8 cellular contexts compared by ENCODE assay signal in the genomic region with DNA sequence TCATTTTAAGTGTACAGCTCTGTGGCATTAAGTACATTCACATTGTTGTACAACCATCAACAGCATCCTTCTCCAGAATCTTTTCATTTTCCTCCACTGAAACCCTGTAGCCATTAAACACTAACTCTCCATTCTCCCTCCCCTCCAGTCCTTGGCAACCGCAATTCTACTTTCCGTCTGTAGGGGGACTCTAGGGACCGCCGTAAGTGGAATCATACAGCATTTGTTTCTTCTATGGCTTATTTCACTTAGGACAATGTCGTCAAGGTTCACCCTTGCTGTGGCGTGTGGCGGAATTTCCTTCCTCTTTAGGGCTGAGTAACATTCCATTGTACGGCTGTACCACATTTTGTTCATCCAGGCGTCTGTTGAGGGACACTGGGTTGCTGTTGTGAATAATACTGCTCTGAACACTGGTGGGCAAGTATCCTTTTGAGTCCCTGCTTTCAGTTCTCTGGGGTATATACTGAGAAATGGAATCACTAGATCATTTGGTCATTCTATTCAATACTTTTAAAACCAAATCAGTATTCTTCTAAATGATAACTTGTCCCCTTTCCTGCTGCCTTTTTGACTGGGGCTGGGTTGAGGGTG. TPM values are rescaled to one million over a fixed set of nuclear protein-coding genes. Genes with fewer than 3 reads are reported as not detected.
A peak's percentile ranks its signal among the peaks of the same experiment; 100 is the strongest.
DNase-seq lines count a peak whose midpoint lies in the region; ATAC-seq and TF ChIP-seq lines count a peak whose summit lies in the region.

No MANE protein-coding gene starts in this region.

- in situ Hi-C loops in mammary epithelial cell (cut with MboI; ENCODE audit: low sequenced_read_pairs in 2 of 2), result no loop called here

- ATAC-seq in T-helper 17 cell, result peak; percentile 48
- ATAC-seq in naive thymus-derived CD4-positive, alpha-beta T cell, result peak; percentile 63
- no peak for ATAC-seq in GM21423 (IDR thresholded peaks at IDR 0.05; ENCODE audit: unreplicated experiment)
- ATAC-seq in GM21381 (IDR thresholded peaks at IDR 0.05; ENCODE audit: unreplicated experiment), result no peak

- no peak overlapping the region for H3K27ac Mint-ChIP-seq in T-helper 17 cell
- H3K27ac Mint-ChIP-seq in naive thymus-derived CD4-positive, alpha-beta T cell, result no peak overlapping the region

- peaks cover 5% of the 10 kb centered on the region; the same call in 1 of the 2 replicates for H3F3A ChIP-seq in DOHH2 (ENCODE audit: control insufficient read depth, insufficient read depth)

- H3K9me3 ChIP-seq in DOHH2 (ENCODE audit: control insufficient read depth, insufficient read depth, low read length) (no peaks in the 10 kb centered on the region), T-helper 17 cell (ENCODE audit: control insufficient read depth, low read length, poor library complexity, severe bottlenecking) (no peaks in the 10 kb centered on the region), mammary epithelial cell (replicated peaks; ENCODE audit: insufficient read depth, low read length) (no peaks in the 10 kb centered on the region), vagina (no peaks in the 10 kb centered on the region)
- H3K9me3 ChIP-seq in naive thymus-derived CD4-positive, alpha-beta T cell (ENCODE audit: control insufficient read depth in 2 of 3, low read length in 3 of 3), result no peaks in the 10 kb centered on the region

- no peaks in the 10 kb centered on the region for H3K36me3 ChIP-seq in DOHH2 (ENCODE audit: control insufficient read depth, low read length)
- H3K36me3 ChIP-seq in mammary epithelial cell (ENCODE audit: insufficient read depth, low read length), result no peaks in the 10 kb centered on the region
- no peaks in the 10 kb centered on the region for H3K36me3 ChIP-seq in naive thymus-derived CD4-positive, alpha-beta T cell (ENCODE audit: control insufficient read depth in 2 of 3, insufficient read depth in 3 of 3, low read length in 3 of 3)
- no peaks in the 10 kb centered on the region for H3K36me3 ChIP-seq in vagina

- peaks cover 12% of the 10 kb centered on the region for H3K4me1 Mint-ChIP-seq in T-helper 17 cell
- H3K4me1 Mint-ChIP-seq in naive thymus-derived CD4-positive, alpha-beta T cell, result peaks cover 0 to 9% (median 0%) of the 10 kb centered on the region in 7 donors

- CTCF ChIA-PET in mammary epithelial cell (lab: Charles Lee; ENCODE audit: low non-redundant PET), result no interaction called here
- CTCF ChIA-PET in naive thymus-derived CD4-positive, alpha-beta T cell (lab: Charles Lee), result no interaction called here

- no peak overlapping the region for H3K9ac ChIP-seq in mammary epithelial cell (ENCODE audit: insufficient read depth, low read length)

- dilution Hi-C loops in mammary epithelial cell (cut with HindIII; ENCODE audit: low sequenced_read_pairs), result no loop called here

- H3K36me3 Mint-ChIP-seq in T-helper 17 cell (ENCODE audit: low read depth), result peaks cover 4% of the 10 kb centered on the region
- peaks cover 0 to 13% (median 5%) of the 10 kb centered on the region in 5 donors for H3K36me3 Mint-ChIP-seq in naive thymus-derived CD4-positive, alpha-beta T cell

- H3K27me3 ChIP-seq in DOHH2 (ENCODE audit: control insufficient read depth, low read length) (no peaks in the 10 kb centered on the region), mammary epithelial cell (ENCODE audit: insufficient read depth, low read length) (no peaks in the 10 kb centered on the region), vagina (no peaks in the 10 kb centered on the region)
- no peaks in the 10 kb centered on the region for H3K27me3 ChIP-seq in naive thymus-derived CD4-positive, alpha-beta T cell (ENCODE audit: control insufficient read depth in 2 of 2, insufficient read depth in 2 of 2, low read length in 2 of 2)

- no TSS peak for BruUV-seq in mammary epithelial cell (replicated peaks; lab: Mats Ljungman, UMichigan)

- DNase-seq in HuH-7 (ENCODE audit: low spot score) (peak; percentile 20), T-helper 17 cell (no peak), mammary epithelial cell (peak; percentile 23), vagina (ENCODE audit: extremely low spot score in 2 of 2) (peak in 1 of 2 donors; percentile 34)
- peak in 5 of 9 donors; percentile 19 to 51 (median 36) for DNase-seq in naive thymus-derived CD4-positive, alpha-beta T cell

- H3K4me1 ChIP-seq in DOHH2 (ENCODE audit: control insufficient read depth, low read length) (peaks cover 37% of the 10 kb centered on the region), mammary epithelial cell (ENCODE audit: insufficient read depth, low read length) (no peaks in the 10 kb centered on the region), vagina (no peaks in the 10 kb centered on the region)
- no peaks in the 10 kb centered on the region for H3K4me1 ChIP-seq in naive thymus-derived CD4-positive, alpha-beta T cell (ENCODE audit: control insufficient read depth in 2 of 2, insufficient read depth in 2 of 2, low read length in 2 of 2)

- H3K79me2 ChIP-seq in DOHH2 (ENCODE audit: control insufficient read depth, low read length) (no peaks in the 10 kb centered on the region), mammary epithelial cell (ENCODE audit: insufficient read depth, low read length) (no peaks in the 10 kb centered on the region)

- no peak overlapping the region for H3K4me3 Mint-ChIP-seq in T-helper 17 cell
- no peak overlapping the region for H3K4me3 Mint-ChIP-seq in naive thymus-derived CD4-positive, alpha-beta T cell

- H3K9me2 ChIP-seq in DOHH2 (replicated peaks; ENCODE audit: control insufficient read depth, low read length), result no peaks in the 10 kb centered on the region

- WGBS in mammary epithelial cell (ENCODE audit: low coverage, missing lambda C conversion rate), result 52% methylated on average over 9 of the region's 9 CpGs

- no peak for TF ChIP-seq POLR2A in vagina (IDR thresholded peaks at IDR 0.05)

- H3K4me3 ChIP-seq in DOHH2 (ENCODE audit: low read length) (no peak overlapping the region), mammary epithelial cell (replicated peaks in 1 of 3; ENCODE audit: insufficient read depth in 1 of 3, low read depth in 2 of 3, low read length in 3 of 3) (no peak overlapping the region), vagina (no peak overlapping the region)
- H3K4me3 ChIP-seq in naive thymus-derived CD4-positive, alpha-beta T cell (ENCODE audit: low read length), result no peak overlapping the region

- no peaks in the 10 kb centered on the region; the same call in 1 of the 2 replicates for H4K20me1 ChIP-seq in DOHH2 (ENCODE audit: control insufficient read depth, insufficient read depth, low read depth, low read length)
- no peaks in the 10 kb centered on the region for H4K20me1 ChIP-seq in mammary epithelial cell (ENCODE audit: insufficient read depth, low read length)

- intact Hi-C loops in mammary epithelial cell (cut with micrococcal nuclease), result no loop called here
- intact Hi-C loops in naive thymus-derived CD4-positive, alpha-beta T cell (cut with micrococcal nuclease), result no loop called here
- intact Hi-C loops in vagina (cut with DNase I), result no loop called here

- POLR2A ChIA-PET in naive thymus-derived CD4-positive, alpha-beta T cell (lab: Charles Lee), result no interaction called here

- peak; percentile 77 for TF ChIP-seq CTCF in DOHH2 (IDR thresholded peaks at IDR 0.05; ENCODE audit: low read depth, low read length, poor library complexity, severe bottlenecking)
- TF ChIP-seq CTCF in mammary epithelial cell (conservative IDR thresholded peaks at IDR 0.05 in 1 of 2, IDR thresholded peaks at IDR 0.05 in 1 of 2; ENCODE audit: extremely low read depth in 1 of 2, insufficient read depth in 1 of 2, low read depth in 1 of 2, low read length in 2 of 2), result peak; percentile 56 to 66
- TF ChIP-seq CTCF in vagina (IDR thresholded peaks at IDR 0.05), result peak in 2 of 3 experiments; percentile 14 to 45

- no peaks in the 10 kb centered on the region for H3K27me3 Mint-ChIP-seq in T-helper 17 cell
- no peaks in the 10 kb centered on the region for H3K27me3 Mint-ChIP-seq in naive thymus-derived CD4-positive, alpha-beta T cell

- H3K9me3 Mint-ChIP-seq in naive thymus-derived CD4-positive, alpha-beta T cell, result no peaks in the 10 kb centered on the region

- H3K27ac ChIP-seq in DOHH2 (ENCODE audit: low read depth, low read length) (no peak overlapping the region), mammary epithelial cell (ENCODE audit: insufficient read depth, low read depth, low read length) (no peak overlapping the region), vagina (no peak overlapping the region)
- H3K27ac ChIP-seq in naive thymus-derived CD4-positive, alpha-beta T cell (ENCODE audit: low read depth, low read length), result no peak overlapping the region

- H3K4me2 ChIP-seq in DOHH2 (ENCODE audit: low read length), result peak overlapping the region; percentile 4; the same call in 1 of the 2 replicates
- no peak overlapping the region for H3K4me2 ChIP-seq in mammary epithelial cell (ENCODE audit: insufficient read depth, low read depth, low read length)

- no peak overlapping the region for H2AFZ ChIP-seq in mammary epithelial cell (ENCODE audit: low read depth, low read length)

RNA-seq across cellular contexts. Expression of a gene that starts 50.7 kb away (rescaled TPM):
- total RNA-seq in T-helper 17 cell (not detected), mammary epithelial cell (under 1 TPM in 1 of 2 donors, not detected in 1; 0.67 TPM), vagina (4.4 TPM)
- polyA plus RNA-seq in mammary epithelial cell, result 0.03 TPM
- polyA minus RNA-seq in mammary epithelial cell, result not detected
- total RNA-seq in naive thymus-derived CD4-positive, alpha-beta T cell, result under 1 TPM in 3 of 5 experiments, not detected in 2; 0.07 to 0.24 (median 0.08) TPM
- polyA plus RNA-seq in naive thymus-derived CD4-positive, alpha-beta T cell, result not detected

Comparison
In these comparisons a context has a peak if more than half of its experiments do, and no peak if none do; other contexts are left out.
1. DNase-seq: peak in HuH-7 (single experiment), mammary epithelial cell (single experiment) and naive thymus-derived CD4-positive, alpha-beta T cell (5 of 9); none in T-helper 17 cell (0 of 3).
2. ATAC-seq: peak in T-helper 17 cell (single experiment) and naive thymus-derived CD4-positive, alpha-beta T cell (single experiment); none in GM21423 (single experiment) and GM21381 (single experiment).
3. Peak in every context shown above with its lines, with median percentiles within 50 percentile points of each other: CTCF ChIP-seq.